ENCODE assay signal across 9 cellular contexts in genomic region chr13:111589992-111590391, GRCh38.
"Had no signal": no experiment of that assay in that cellular context is flagged by ENCODE, and none has a peak within 500 bp of the region (broad histone marks: within the 10 kb centered on the region; RNA-seq: fewer than 3 reads in every experiment).

No MANE protein-coding gene starts in this region.

- H3K4me1 ChIP-seq: HAP-1 had no signal

- H3K4me2 ChIP-seq: GM23338, KMS-11 had no signal

- H3K36me3 ChIP-seq: HAP-1 had no signal

- H3K4me3 Mint-ChIP-seq: GM23338, IgD-negative memory B cell had no signal

- ATAC-seq: GM23338, HCT116, HepG2 had no signal

- H3K36me3 Mint-ChIP-seq: IgD-negative memory B cell had no signal

- H2AFZ ChIP-seq: GM23338 had no signal

- H3K4me3 ChIP-seq: GM23338, HAP-1 had no signal

- FAIRE-seq: HepG2 had no signal

- H3K27ac ChIP-seq: HL-60, KMS-11 had no signal

- H3K27ac Mint-ChIP-seq: GM23338, IgD-negative memory B cell had no signal

- DNase-seq: H7, KBM-7 had no signal

- H3K9ac ChIP-seq: KMS-11 had no signal

- H3K27me3 Mint-ChIP-seq: IgD-negative memory B cell had no signal

- H3K9me3 ChIP-seq: HAP-1 had no signal

- H3K4me1 Mint-ChIP-seq: GM23338, IgD-negative memory B cell had no signal
